18 cellular contexts compared by ENCODE assay signal in the genomic region with DNA sequence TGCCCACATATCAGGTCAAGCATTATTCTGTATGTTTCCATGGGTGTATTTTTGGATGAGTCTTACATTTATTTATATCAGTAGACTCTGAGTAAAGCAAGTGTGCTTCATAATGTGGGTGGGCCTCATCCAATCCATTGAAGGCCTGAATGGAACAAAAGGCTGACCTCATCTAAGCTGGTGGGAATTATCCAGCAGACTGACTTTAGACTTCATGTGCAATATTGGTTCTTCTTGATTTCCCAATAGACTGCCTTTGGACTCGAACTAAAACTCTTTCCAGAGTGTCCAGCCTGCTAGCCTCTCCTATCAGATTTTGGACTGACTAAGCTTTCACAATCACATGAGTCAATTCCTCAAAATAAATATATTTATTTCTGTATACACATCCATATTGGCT.
DNase-seq lines count a peak whose midpoint lies in the region; ATAC-seq and TF ChIP-seq lines count a peak whose summit lies in the region.
"Had no signal": no experiment of that assay in that cellular context is flagged by ENCODE, and none has a peak within 500 bp of the region (broad histone marks: within the 10 kb centered on the region; RNA-seq: fewer than 3 reads in every experiment).

No MANE protein-coding gene starts in this region.

- ATAC-seq in Right ventricle myocardium superior (ENCODE audit: poor library complexity) (peak; percentile 61), left lobe of liver (peak; percentile 67), aorta (ENCODE audit: low FRiP score) (peak; percentile 76)
- ATAC-seq: CD8-positive, alpha-beta T cell; GM23338; PC-3 had no signal

- TF ChIP-seq CTCF in right atrium auricular region (IDR thresholded peaks at IDR 0.05) = no peak
- no peak for TF ChIP-seq CTCF in fibroblast of mammary gland (conservative IDR thresholded peaks at IDR 0.05; ENCODE audit: control insufficient read depth, insufficient read depth, low read depth, low read length)
- TF ChIP-seq CTCF in uterus (IDR thresholded peaks at IDR 0.05) = no peak

- intact Hi-C loops in Right ventricle myocardium superior (cut with DNase I) = no loop called here
- intact Hi-C loops in aorta (cut with DNase I) = no loop called here
- intact Hi-C loops in uterus (cut with DNase I; ENCODE audit: low total_unique reads) = no loop called here

- H3K9me3 ChIP-seq in right atrium auricular region = no peaks in the 10 kb centered on the region
- no peaks in the 10 kb centered on the region for H3K9me3 ChIP-seq in aorta (ENCODE audit: control insufficient read depth, low read length)
- no peaks in the 10 kb centered on the region for H3K9me3 ChIP-seq in uterus
- H3K9me3 ChIP-seq: BLaER1 had no signal

- WGBS in aorta, 2 donors = 81 to 90% methylated on average over 1 of the region's 1 CpG

- H3K27ac ChIP-seq in right atrium auricular region = no peak overlapping the region
- no peak overlapping the region for H3K27ac ChIP-seq in aorta (ENCODE audit: low read depth in 1 of 2, low read length in 2 of 2)
- H3K27ac ChIP-seq in uterus = no peak overlapping the region
- H3K27ac ChIP-seq: BLaER1, RWPE1 had no signal

- H3K4me1 ChIP-seq in right atrium auricular region (no peaks in the 10 kb centered on the region), aorta (ENCODE audit: control insufficient read depth in 1 of 2, insufficient read depth in 2 of 2, low read length in 2 of 2) (no peaks in the 10 kb centered on the region), uterus (no peaks in the 10 kb centered on the region)
- H3K4me1 ChIP-seq: BLaER1 had no signal

- no peak for TF ChIP-seq POLR2A in uterus (IDR thresholded peaks at IDR 0.05)

- H3K36me3 ChIP-seq in right atrium auricular region = no peaks in the 10 kb centered on the region
- H3K36me3 ChIP-seq in aorta (ENCODE audit: control insufficient read depth in 1 of 2, insufficient read depth in 2 of 2, low read length in 1 of 2) = no peaks in the 10 kb centered on the region
- no peaks in the 10 kb centered on the region for H3K36me3 ChIP-seq in uterus
- H3K36me3 ChIP-seq: BLaER1 had no signal

- H3K27me3 ChIP-seq in right atrium auricular region (no peaks in the 10 kb centered on the region), aorta (ENCODE audit: control insufficient read depth in 1 of 2, insufficient read depth in 2 of 2, low read length in 1 of 2) (no peaks in the 10 kb centered on the region), uterus (no peaks in the 10 kb centered on the region)
- H3K27me3 ChIP-seq: BLaER1 had no signal

- DNase-seq in Right ventricle myocardium superior (no peak), right atrium auricular region (ENCODE audit: low spot score) (no peak), fibroblast of mammary gland (ENCODE audit: low read depth) (peak; percentile 54), left lobe of liver (ENCODE audit: low spot score) (no peak), aorta (no peak), D341Med (ENCODE audit: low spot score) (no peak), uterus (no peak)
- DNase-seq in activated CD4-positive, alpha-beta T cell treated with anti-CD3 and anti-CD28 coated beads for 1 hour = no peak
- DNase-seq: CD8-positive, alpha-beta T cell; DMS79 treated with DMSO at 0.1 percent for 48 hours; Karpas-422; NCI-H1105; NCI-H1694 treated with DMSO at 0.1 percent for 48 hours; NCI-H748 treated with DMSO at 0.1 percent for 48 hours; PC-3 had no signal

- no peak overlapping the region for H3K4me3 ChIP-seq in right atrium auricular region
- H3K4me3 ChIP-seq in fibroblast of mammary gland (ENCODE audit: control insufficient read depth, low read depth, low read length) = no peak overlapping the region
- no peak overlapping the region for H3K4me3 ChIP-seq in aorta (ENCODE audit: low read length in 2 of 2)
- H3K4me3 ChIP-seq in uterus = no peak overlapping the region
- H3K4me3 ChIP-seq: BLaER1, GM23338 had no signal
